Comparison of ENCODE assay signal across 19 cellular contexts in the genomic region with DNA sequence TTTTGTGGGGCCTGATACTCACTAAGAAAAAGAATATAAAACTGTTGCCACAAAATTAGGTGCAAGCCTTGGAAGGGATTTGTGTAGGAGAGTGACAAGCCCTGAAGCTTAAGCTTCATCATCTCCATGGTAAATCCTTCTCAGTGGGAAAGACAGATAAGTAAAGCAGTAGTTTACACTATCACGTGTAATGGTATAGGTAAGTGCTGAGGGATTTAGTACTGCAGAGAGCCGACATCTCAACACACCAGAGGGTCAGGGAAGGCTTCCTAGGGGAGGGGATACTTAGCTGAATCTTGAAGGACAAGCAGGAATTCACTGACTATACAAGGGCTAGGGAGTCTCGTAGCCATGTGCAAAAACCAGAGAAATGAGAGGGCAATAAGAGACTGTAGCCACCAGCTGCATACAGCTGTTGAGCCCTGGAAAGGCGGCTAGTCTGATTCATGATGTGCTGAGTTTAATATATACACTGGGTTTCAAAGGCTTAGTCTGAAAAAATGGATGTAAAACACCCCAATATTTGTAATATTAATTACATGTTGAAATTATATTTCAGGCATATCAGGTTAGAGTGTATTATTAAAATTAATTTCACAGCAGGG. TPM values are rescaled to one million over a fixed set of nuclear protein-coding genes. Genes with fewer than 3 reads are reported as not detected.
A peak's percentile ranks its signal among the peaks of the same experiment; 100 is the strongest.
DNase-seq lines count a peak whose midpoint lies in the region; TF ChIP-seq lines count a peak whose summit lies in the region.
"Had no signal": no experiment of that assay in that cellular context is flagged by ENCODE, and none has a peak within 500 bp of the region (broad histone marks: within the 10 kb centered on the region; RNA-seq: fewer than 3 reads in every experiment).

No MANE protein-coding gene starts in this region.

- H3K36me3 ChIP-seq in GM23248 (ENCODE audit: low read depth) = no peaks in the 10 kb centered on the region
- no peaks in the 10 kb centered on the region for H3K36me3 ChIP-seq in MG63

- H4K20me1 ChIP-seq in GM23248 (ENCODE audit: insufficient read depth) = no peaks in the 10 kb centered on the region

- H3K79me2 ChIP-seq in GM23248 (ENCODE audit: insufficient read depth) = no peaks in the 10 kb centered on the region

- no peaks in the 10 kb centered on the region for H3K9me2 ChIP-seq in GM23248 (ENCODE audit: insufficient read depth)

- H3K27me3 Mint-ChIP-seq in endothelial cell (ENCODE audit: unreplicated experiment) (no peaks in the 10 kb centered on the region), progenitor cell of endocrine pancreas (peaks cover 4% of the 10 kb centered on the region)

- no peak overlapping the region for H3K9ac ChIP-seq in GM23248

- H3K4me3 Mint-ChIP-seq in endothelial cell (ENCODE audit: unreplicated experiment) (no peak overlapping the region), progenitor cell of endocrine pancreas (ENCODE audit: low read depth) (no peak overlapping the region)

- H3K4me1 Mint-ChIP-seq in endothelial cell (ENCODE audit: unreplicated experiment) = peaks cover 5% of the 10 kb centered on the region
- H3K4me1 Mint-ChIP-seq in progenitor cell of endocrine pancreas (ENCODE audit: low read depth) = peaks cover 5% of the 10 kb centered on the region

- no peak for DNase-seq in GM23248
- DNase-seq in MG63 = peak; percentile 63
- DNase-seq in endothelial cell (ENCODE audit: low spot score) = no peak
- DNase-seq in mesenteric fat pad (ENCODE audit: low spot score) = no peak
- no peak for DNase-seq in progenitor cell of endocrine pancreas (ENCODE audit: low spot score, unreplicated experiment)
- DNase-seq in NCI-H1105 treated with DMSO at 0.1 percent for 48 hours (lab: John Stamatoyannopoulos, UW) = no peak
- DNase-seq in GM10248 (ENCODE audit: extremely low spot score) = no peak
- DNase-seq: CD4-positive, CD25-positive, alpha-beta regulatory T cell; DND-41; NCI-H1694; NCI-H2081; NCI-H2171; NCI-H345; NCI-H526 treated with DMSO at 0.1 percent for 48 hours; PC-9; SHP77 treated with DMSO at 0.1 percent for 48 hours; T-helper 2 cell had no signal

- 0 out of 2 replicates have a peak, but pooled peaks cover 11% of the 10 kb centered on the region for H3F3A ChIP-seq in GM23248 (ENCODE audit: insufficient read depth)

- no peak overlapping the region for H3K4me2 ChIP-seq in GM23248 (ENCODE audit: unreplicated experiment)
- H3K4me2 ChIP-seq: PC-9 had no signal

- peak overlapping the region; percentile 37 for H3K27ac Mint-ChIP-seq in endothelial cell (ENCODE audit: unreplicated experiment)
- H3K27ac Mint-ChIP-seq in progenitor cell of endocrine pancreas = no peak overlapping the region

- CTCF ChIA-PET in GM10248 (lab: Yijun Ruan, JAX) = interaction anchor here (1.8 to 3.0 kb wide), 2 partner anchors 22 to 31 kb away, joined by 3 to 13 read pairs; a partner anchor contains a TSS

- 0 out of 2 replicates have a peak overlapping the region, but pooled peaks have one; percentile 12 for H3K27ac ChIP-seq in GM23248
- H3K27ac ChIP-seq: PC-9, RWPE1, SK-N-MC had no signal

- in situ Hi-C loops in GM23248 (cut with MboI) = loop anchor here (10.0 kb wide), 1 partner anchor 222 kb away; no protein-coding TSS in a partner anchor

- H3K4me3 ChIP-seq in GM23248 (no peak overlapping the region), MG63 (no peak overlapping the region)
- H3K4me3 ChIP-seq: PC-9, SK-N-MC had no signal

- no peak for TF ChIP-seq CTCF in endothelial cell (IDR thresholded peaks at IDR 0.05; ENCODE audit: unreplicated experiment)
- TF ChIP-seq CTCF in progenitor cell of endocrine pancreas (IDR thresholded peaks at IDR 0.05; ENCODE audit: unreplicated experiment) = no peak
- TF ChIP-seq CTCF in GM10248 (IDR thresholded peaks at IDR 0.05; ENCODE audit: control extremely low read depth, extremely low read depth, low read depth, missing control alignments) = no peak

- H3K27me3 ChIP-seq in GM23248 (replicated peaks; ENCODE audit: insufficient read depth) (no peaks in the 10 kb centered on the region), MG63 (no peaks in the 10 kb centered on the region)

- H2AFZ ChIP-seq in GM23248 = no peak overlapping the region
- H2AFZ ChIP-seq: PC-9 had no signal

- POLR2A ChIA-PET in GM10248 (lab: Yijun Ruan, JAX) = no interaction called here

- 87 to 88% methylated on average over 4 of the region's 4 CpGs for WGBS in GM23248 (ENCODE audit: low coverage in 1 of 2, low lambda C conversion rate in 2 of 2, missing lambda C conversion rate in 2 of 2), 2 experiments

- H3K36me3 Mint-ChIP-seq in endothelial cell (ENCODE audit: low read depth, unreplicated experiment) = peaks cover 5% of the 10 kb centered on the region
- no peaks in the 10 kb centered on the region for H3K36me3 Mint-ChIP-seq in progenitor cell of endocrine pancreas (ENCODE audit: insufficient read depth)

- H3K4me1 ChIP-seq in GM23248 (ENCODE audit: insufficient read depth) = peaks cover 15% of the 10 kb centered on the region

- no peaks in the 10 kb centered on the region for H3K9me3 Mint-ChIP-seq in endothelial cell (ENCODE audit: unreplicated experiment)
- H3K9me3 Mint-ChIP-seq in progenitor cell of endocrine pancreas (ENCODE audit: low read depth) = no peaks in the 10 kb centered on the region
- H3K9me3 Mint-ChIP-seq: CD4-positive, CD25-positive, alpha-beta regulatory T cell had no signal

- H3K9me3 ChIP-seq in GM23248 (ENCODE audit: low read depth) (no peaks in the 10 kb centered on the region), MG63 (no peaks in the 10 kb centered on the region)

RNA-seq across cellular contexts. Expression of a gene that starts 11.1 kb away (rescaled TPM):
- total RNA-seq in GM23248 (2014; rRNA removed; shearing (Covaris generic)) = 7.2 and 10.5 TPM in 2 replicates
- polyA plus RNA-seq in GM23248 (2016; fragmentation: Nextera tagmentation; extraction: Ambion mirVana) = 2.1 and 4.9 TPM in 2 replicates
- total RNA-seq in MG63 (2014; rRNA removed; shearing (Covaris generic); ENCODE audit: low replicate concordance) = 3.3 and 10.1 TPM in 2 replicates
- total RNA-seq in endothelial cell (ENCODE audit: unreplicated experiment) = 20.7 TPM
- 7.4 TPM for total RNA-seq in mesenteric fat pad
- 9.6 and 10.3 TPM in 2 replicates for total RNA-seq in progenitor cell of endocrine pancreas

RNA-seq across cellular contexts. Expression of a gene that starts 22.0 kb away (rescaled TPM):
- total RNA-seq in GM23248 (2014; rRNA removed; shearing (Covaris generic)) = 23.1 and 41.4 TPM in 2 replicates
- polyA plus RNA-seq in GM23248 (2016; fragmentation: Nextera tagmentation; extraction: Ambion mirVana) = 31.7 and 34.3 TPM in 2 replicates
- total RNA-seq in MG63 (2014; rRNA removed; shearing (Covaris generic); ENCODE audit: low replicate concordance) = 26.3 and 34.6 TPM in 2 replicates
- total RNA-seq in endothelial cell (ENCODE audit: unreplicated experiment) = 42.2 TPM
- 21.9 TPM for total RNA-seq in mesenteric fat pad
- 62.6 and 65.7 TPM in 2 replicates for total RNA-seq in progenitor cell of endocrine pancreas
